In genomic region chr10:22622242-22622806, GRCh38 we compare ENCODE assay signal across 1 cellular context.
TF ChIP-seq lines count a peak whose summit lies in the region.

No MANE protein-coding gene starts in this region.

TF ChIP-seq in liver, 16 proteins besides CTCF, POLR2A, EP300 and RAD21 (continued from another document):
- TF ChIP-seq, protein P1, sequence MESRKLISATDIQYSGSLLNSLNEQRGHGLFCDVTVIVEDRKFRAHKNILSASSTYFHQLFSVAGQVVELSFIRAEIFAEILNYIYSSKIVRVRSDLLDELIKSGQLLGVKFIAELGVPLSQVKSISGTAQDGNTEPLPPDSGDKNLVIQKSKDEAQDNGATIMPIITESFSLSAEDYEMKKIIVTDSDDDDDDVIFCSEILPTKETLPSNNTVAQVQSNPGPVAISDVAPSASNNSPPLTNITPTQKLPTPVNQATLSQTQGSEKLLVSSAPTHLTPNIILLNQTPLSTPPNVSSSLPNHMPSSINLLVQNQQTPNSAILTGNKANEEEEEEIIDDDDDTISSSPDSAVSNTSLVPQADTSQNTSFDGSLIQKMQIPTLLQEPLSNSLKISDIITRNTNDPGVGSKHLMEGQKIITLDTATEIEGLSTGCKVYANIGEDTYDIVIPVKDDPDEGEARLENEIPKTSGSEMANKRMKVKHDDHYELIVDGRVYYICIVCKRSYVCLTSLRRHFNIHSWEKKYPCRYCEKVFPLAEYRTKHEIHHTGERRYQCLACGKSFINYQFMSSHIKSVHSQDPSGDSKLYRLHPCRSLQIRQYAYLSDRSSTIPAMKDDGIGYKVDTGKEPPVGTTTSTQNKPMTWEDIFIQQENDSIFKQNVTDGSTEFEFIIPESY (IDR thresholded peaks at IDR 0.05), result no peak
- no peak for TF ChIP-seq TAF1 (conservative IDR thresholded peaks at IDR 0.05)
- no peak for TF ChIP-seq ATF3 (IDR thresholded peaks at IDR 0.05)
TF ChIP-seq in liver: peak in this region for 0.
